ENCODE assay signal across 15 cellular contexts in the genomic region with DNA sequence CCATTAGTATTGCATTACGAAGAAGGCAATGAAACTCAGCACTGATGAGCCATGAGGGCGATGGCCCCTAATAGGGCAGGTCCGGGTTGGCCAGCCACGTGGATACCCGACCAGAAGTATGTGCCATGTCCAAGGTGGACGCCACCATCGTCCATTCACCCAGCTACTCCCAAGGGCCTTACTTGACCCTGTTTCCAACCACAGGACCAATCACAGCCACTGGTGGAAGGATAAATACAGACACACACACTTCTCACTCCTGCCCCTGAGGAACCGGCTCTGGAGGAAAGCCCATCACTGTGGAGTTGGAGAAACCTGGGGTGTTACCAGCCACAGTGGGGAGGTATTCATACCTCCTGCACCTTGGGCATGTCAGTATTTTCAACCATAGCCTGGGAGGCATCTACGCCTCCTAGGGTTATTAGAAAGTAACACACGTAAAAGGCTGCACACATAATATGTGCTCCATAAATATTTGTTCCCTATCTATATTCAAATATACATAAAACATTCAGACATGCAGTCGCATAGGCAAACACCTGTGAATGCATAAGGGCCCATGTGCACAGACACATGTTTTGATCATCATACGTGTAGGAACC. TPM values are rescaled to one million over a fixed set of nuclear protein-coding genes. Genes with fewer than 3 reads are reported as not detected.
A peak's percentile ranks its signal among the peaks of the same experiment; 100 is the strongest.
DNase-seq lines count a peak whose midpoint lies in the region; ATAC-seq, FAIRE-seq and TF ChIP-seq lines count a peak whose summit lies in the region.
"Had no signal": no experiment of that assay in that cellular context is flagged by ENCODE, and none has a peak within 500 bp of the region (broad histone marks: within the 10 kb centered on the region; RNA-seq: fewer than 3 reads in every experiment).

No MANE protein-coding gene starts in this region.

- H3K4me1 ChIP-seq in A549 (peaks cover 91% of the 10 kb centered on the region), GM23338 (ENCODE audit: insufficient read depth) (peaks cover 26% of the 10 kb centered on the region; the same call in 1 of the 2 replicates), foreskin keratinocyte (peaks cover 46% of the 10 kb centered on the region), heart right ventricle (peaks cover 3 to 53% (median 28%) of the 10 kb centered on the region in 9 donors), neural progenitor cell (peaks cover 9% of the 10 kb centered on the region), HepG2 (ENCODE audit: insufficient read depth, low read length) (peaks cover 29% of the 10 kb centered on the region)
- H3K4me1 ChIP-seq: BE2C had no signal

- peak overlapping the region; percentile 91 for H3K4me2 ChIP-seq in A549
- peak overlapping the region; percentile 38; the same call in 1 of the 2 replicates for H3K4me2 ChIP-seq in GM23338
- H3K4me2 ChIP-seq in neural progenitor cell, result no peak overlapping the region
- H3K4me2 ChIP-seq in HepG2 (ENCODE audit: low read depth, low read length), result no peak overlapping the region

- POLR2A ChIA-PET in A549 (lab: Yijun Ruan, JAX) (no interaction called here), HepG2 (lab: Yijun Ruan, JAX) (no interaction called here)

- no peak overlapping the region for H3K27ac Mint-ChIP-seq in GM23338
- H3K27ac Mint-ChIP-seq in T-helper 17 cell, result peak overlapping the region; percentile 37
- H3K27ac Mint-ChIP-seq in neural progenitor cell, result no peak overlapping the region

- no peaks in the 10 kb centered on the region for H4K20me1 ChIP-seq in GM23338 (replicated peaks; ENCODE audit: insufficient read depth)
- no peaks in the 10 kb centered on the region for H4K20me1 ChIP-seq in neural progenitor cell (ENCODE audit: low read depth)
- H4K20me1 ChIP-seq in HepG2 (ENCODE audit: insufficient read depth, low read length), result no peaks in the 10 kb centered on the region

- peak; percentile 20; the same call in 1 of the 3 replicates for TF ChIP-seq CTCF in A549 (IDR thresholded peaks at IDR 0.05)
- TF ChIP-seq CTCF in GM23338 (conservative IDR thresholded peaks at IDR 0.05; ENCODE audit: low read depth in 2 of 2), result no peak
- TF ChIP-seq CTCF in foreskin keratinocyte (conservative IDR thresholded peaks at IDR 0.05), result peak; percentile 51
- no peak for TF ChIP-seq CTCF in heart right ventricle (IDR thresholded peaks at IDR 0.05)
- no peak for TF ChIP-seq CTCF in neural progenitor cell (IDR thresholded peaks at IDR 0.05)
- TF ChIP-seq CTCF in HepG2 (CRISPR knock-in tag; IDR thresholded peaks at IDR 0.05), result no peak

- H3K27me3 ChIP-seq in GM23338 (ENCODE audit: insufficient read depth) (no peaks in the 10 kb centered on the region), foreskin keratinocyte (no peaks in the 10 kb centered on the region), heart right ventricle (peaks cover 0 to 21% (median 0%) of the 10 kb centered on the region in 7 donors), neural progenitor cell (peaks cover 20% of the 10 kb centered on the region), HepG2 (ENCODE audit: control insufficient read depth in 1 of 2, insufficient read depth in 2 of 2, low read length in 2 of 2) (peaks cover 8 to 49% of the 10 kb centered on the region in 2 experiments; a peak in 4 of 5 replicates)
- H3K27me3 ChIP-seq: gastrocnemius medialis, tibial artery had no signal

- no peak overlapping the region; the same call in 1 of the 2 replicates for H2AFZ ChIP-seq in GM23338
- no peak overlapping the region for H2AFZ ChIP-seq in neural progenitor cell (replicated peaks)
- H2AFZ ChIP-seq in HepG2 (ENCODE audit: low read length), result no peak overlapping the region

- 61% methylated on average over 12 of the region's 12 CpGs for WGBS in A549 (ENCODE audit: missing lambda C conversion rate)
- WGBS in heart right ventricle, 2 donors, result 94 to 96% methylated on average over 12 of the region's 12 CpGs
- WGBS in HepG2 (ENCODE audit: low lambda C conversion rate), result 51% methylated on average over 12 of the region's 12 CpGs

- H3K9me3 ChIP-seq in A549 (no peaks in the 10 kb centered on the region), T-helper 17 cell (ENCODE audit: control insufficient read depth, low read length, poor library complexity, severe bottlenecking) (no peaks in the 10 kb centered on the region), heart right ventricle (no peaks in the 10 kb centered on the region), neural progenitor cell (ENCODE audit: low read depth) (no peaks in the 10 kb centered on the region), HepG2 (ENCODE audit: low read length) (no peaks in the 10 kb centered on the region)
- H3K9me3 ChIP-seq: BE2C, gastrocnemius medialis, tibial artery had no signal

- no peaks in the 10 kb centered on the region for H3K9me3 Mint-ChIP-seq in GM23338
- H3K9me3 Mint-ChIP-seq in neural progenitor cell, result no peaks in the 10 kb centered on the region

- H3K4me1 Mint-ChIP-seq in GM23338 (peaks cover 52% of the 10 kb centered on the region), T-helper 17 cell (peaks cover 20% of the 10 kb centered on the region), neural progenitor cell (peaks cover 48% of the 10 kb centered on the region)

- no peak overlapping the region for H3K9ac ChIP-seq in neural progenitor cell
- no peak overlapping the region for H3K9ac ChIP-seq in HepG2 (ENCODE audit: insufficient read depth, low read depth, low read length)

- in situ Hi-C loops in HepG2 (cut with HindIII; ENCODE audit: extremely low pct_ligation_motif_present, low pct_unique_long_range_greater_than_20kb), result no loop called here

- intact Hi-C loops in heart right ventricle (cut with DNase I) (no loop called here), HepG2 (cut with micrococcal nuclease; ENCODE audit: unreplicated experiment) (no loop called here)

- H3F3A ChIP-seq in GM23338 (replicated peaks; ENCODE audit: low read depth) (peaks cover 18% of the 10 kb centered on the region), neural progenitor cell (ENCODE audit: low read depth) (peaks cover 11% of the 10 kb centered on the region)

- peak overlapping the region; percentile 92 to 97 for H3K27ac ChIP-seq in A549
- no peak overlapping the region for H3K27ac ChIP-seq in GM23338 (ENCODE audit: low read depth)
- no peak overlapping the region for H3K27ac ChIP-seq in foreskin keratinocyte
- no peak overlapping the region for H3K27ac ChIP-seq in heart right ventricle
- H3K27ac ChIP-seq in neural progenitor cell, result no peak overlapping the region
- H3K27ac ChIP-seq in HepG2 (ENCODE audit: extremely low read length, insufficient read depth, low read length), result no peak overlapping the region
- H3K27ac ChIP-seq: gastrocnemius medialis, tibial artery had no signal

- H3K36me3 ChIP-seq in GM23338 (ENCODE audit: insufficient read depth), result no peaks in the 10 kb centered on the region
- no peaks in the 10 kb centered on the region for H3K36me3 ChIP-seq in heart right ventricle
- H3K36me3 ChIP-seq in neural progenitor cell, result no peaks in the 10 kb centered on the region
- H3K36me3 ChIP-seq in HepG2 (replicated peaks in 1 of 2; ENCODE audit: control insufficient read depth in 1 of 2, insufficient read depth in 2 of 2, low read length in 2 of 2), result no peaks in the 10 kb centered on the region
- H3K36me3 ChIP-seq: BE2C, gastrocnemius medialis, tibial artery had no signal

- CTCF ChIA-PET in A549 (lab: Yijun Ruan, JAX), result interaction anchor here (1.4 to 22.1 kb wide), 3 partner anchors 23 to 45 kb away, joined by 6 to 285 read pairs (median 8); partner anchors contain the start of gene PDK2
- CTCF ChIA-PET in HepG2 (lab: Yijun Ruan, JAX; ENCODE audit: low intra/inter-chr PET ratio, low total read pairs), result no interaction called here

- DNase-seq in A549 (ENCODE audit: low read depth in 1 of 2, low spot score in 1 of 2), result no peak
- DNase-seq in GM23338 (ENCODE audit: low spot score), result no peak
- no peak for DNase-seq in T-helper 17 cell
- no peak for DNase-seq in foreskin keratinocyte
- DNase-seq in heart right ventricle, result no peak
- DNase-seq in neural progenitor cell (ENCODE audit: low spot score), result no peak
- DNase-seq in HepG2 (ENCODE audit: low spot score), result no peak
- DNase-seq: BE2C; effector CD8-positive, alpha-beta T cell; gastrocnemius medialis; midbrain; NCI-H1417 treated with DMSO at 0.1 percent for 48 hours; tibial artery had no signal

- no peaks in the 10 kb centered on the region for H3K36me3 Mint-ChIP-seq in GM23338 (ENCODE audit: low read depth)
- no peaks in the 10 kb centered on the region for H3K36me3 Mint-ChIP-seq in T-helper 17 cell (ENCODE audit: low read depth)
- H3K36me3 Mint-ChIP-seq in neural progenitor cell, result no peaks in the 10 kb centered on the region
- H3K36me3 Mint-ChIP-seq: brain had no signal

- H3K4me3 Mint-ChIP-seq in GM23338 (no peak overlapping the region), T-helper 17 cell (no peak overlapping the region), neural progenitor cell (no peak overlapping the region)
- H3K4me3 Mint-ChIP-seq: brain had no signal

- TF ChIP-seq POLR2A in A549 (IDR thresholded peaks at IDR 0.05; ENCODE audit: low read length) (no peak), HepG2 (IDR thresholded peaks at IDR 0.05; ENCODE audit: insufficient read depth in 1 of 2, low read depth in 2 of 2, low read length in 2 of 2) (no peak)

- FAIRE-seq in A549 (lab: Jason Lieb, UNC) (peak; percentile 80), HepG2 (lab: Jason Lieb, UNC) (no peak)

- no peak overlapping the region for H3K4me3 ChIP-seq in A549
- H3K4me3 ChIP-seq in GM23338, result no peak overlapping the region
- H3K4me3 ChIP-seq in heart right ventricle, result no peak overlapping the region
- H3K4me3 ChIP-seq in neural progenitor cell, result no peak overlapping the region
- no peak overlapping the region for H3K4me3 ChIP-seq in HepG2 (replicated peaks in 1 of 3; ENCODE audit: insufficient read depth in 1 of 3, low read depth in 2 of 3, low read length in 3 of 3)
- H3K4me3 ChIP-seq: gastrocnemius medialis, tibial artery had no signal

- H3K79me2 ChIP-seq in GM23338 (replicated peaks; ENCODE audit: insufficient read depth) (no peaks in the 10 kb centered on the region), neural progenitor cell (ENCODE audit: low read depth) (no peaks in the 10 kb centered on the region), HepG2 (ENCODE audit: insufficient read depth, low read length) (no peaks in the 10 kb centered on the region)

- ATAC-seq in A549 (peak; percentile 7 to 14; a peak in 4 of 6 replicates), GM23338 (no peak), T-helper 17 cell (no peak), foreskin keratinocyte (peak; percentile 4), heart right ventricle (no peak), HepG2 (no peak), GM19023 (IDR thresholded peaks at IDR 0.05; ENCODE audit: unreplicated experiment) (no peak)
- ATAC-seq: gastrocnemius medialis had no signal

- H3K27me3 Mint-ChIP-seq in GM23338 (ENCODE audit: insufficient read depth, low read depth, poor library complexity), result peaks cover 33% of the 10 kb centered on the region
- H3K27me3 Mint-ChIP-seq in T-helper 17 cell, result peaks cover 27% of the 10 kb centered on the region
- peaks cover 23% of the 10 kb centered on the region for H3K27me3 Mint-ChIP-seq in neural progenitor cell (ENCODE audit: insufficient read depth, low read depth)

- 0 out of 5 replicates have a peak, but pooled peaks of 1 of the 2 experiments have one; percentile 8 for TF ChIP-seq RAD21 in A549 (conservative IDR thresholded peaks at IDR 0.05 in 1 of 2, IDR thresholded peaks at IDR 0.05 in 1 of 2)
- no peak for TF ChIP-seq RAD21 in HepG2 (CRISPR knock-in tag; IDR thresholded peaks at IDR 0.05)

- BruUV-seq in HepG2 (replicated peaks; lab: Mats Ljungman, UMichigan), result no TSS peak

- H3K9me2 ChIP-seq in GM23338 (ENCODE audit: insufficient read depth), result no peaks in the 10 kb centered on the region

- TF ChIP-seq EP300 in A549 (IDR thresholded peaks at IDR 0.05), result no peak
- TF ChIP-seq EP300 in HepG2 (IDR thresholded peaks at IDR 0.05; ENCODE audit: low read depth in 2 of 2, low read length in 2 of 2), result no peak
- no peak for TF ChIP-seq EP300 in HepG2 (CRISPR knock-in tag; IDR thresholded peaks at IDR 0.05; ENCODE audit: borderline replicate concordance)

RNA-seq across cellular contexts. Expression of gene ITGA3, which starts 5.4 kb away (rescaled TPM):
- polyA plus RNA-seq in A549 (2011; rRNA removed) (141 and 181 TPM in 2 replicates), A549 (2017; fragmentation: RNase III; extraction: RNeasy Plus Mini Kit Qiagen cat#74134 plus additional on column Dnase treatment) (248 to 268 TPM (median 256 TPM) in 3 replicates), GM23338 (2016; fragmentation: Nextera tagmentation; extraction: Ambion mirVana) (9.6 and 11.0 TPM in 2 replicates), foreskin keratinocyte (633 and 656 TPM in 2 replicates), heart right ventricle (10 to 100 TPM; 26.1 to 39.9 TPM), HepG2 (2011; rRNA removed) (0.48 and 0.59 TPM in 2 replicates)
- 182 and 240 TPM in 2 replicates for polyA plus RNA-seq in A549 (2012; cell fraction: cytosol; rRNA removed)
- polyA plus RNA-seq in A549 (2012; cell fraction: nucleus; rRNA removed), result 975 and 1,352 TPM in 2 replicates
- polyA minus RNA-seq in A549 (2011; rRNA and poly(A)+ RNA removed), result 337 and 368 TPM in 2 replicates
- total RNA-seq in GM23338 (2014; rRNA removed; shearing (Covaris generic)), result 23.2 and 28.3 TPM in 2 replicates
- total RNA-seq in T-helper 17 cell (10 to 100 TPM in 1 of 2 donors, 1 to 10 TPM in 1; 8.0 to 10.6 TPM), foreskin keratinocyte (1,046 and 1,112 TPM in 2 replicates), heart right ventricle (10 to 100 TPM; 12.5 to 44.2 (median 22.5) TPM), neural progenitor cell (ENCODE audit: low replicate concordance) (7.7 and 11.9 TPM in 2 replicates), HepG2 (2016; rRNA removed; fragmentation: Illumina TruSeq; extraction: Trizol) (0.69 and 0.77 TPM in 2 replicates)
- total RNA-seq in HepG2 (2016; cell fraction: cytosol; rRNA removed; fragmentation: Illumina TruSeq; extraction: Trizol; ENCODE audit: low read depth), result 1.5 and 1.9 TPM in 2 replicates
- total RNA-seq in HepG2 (2016; cell fraction: insoluble cytoplasmic fraction; rRNA removed; fragmentation: Illumina TruSeq; extraction: Trizol), result 0.48 and 1.1 TPM in 2 replicates
- total RNA-seq in HepG2 (2016; cell fraction: membrane; rRNA removed; fragmentation: Illumina TruSeq; extraction: Trizol), result 0.28 and 0.62 TPM in 2 replicates
- total RNA-seq in HepG2 (2016; cell fraction: nucleus; rRNA removed; fragmentation: Illumina TruSeq; extraction: Trizol), result 1.3 and 1.8 TPM in 2 replicates
- polyA plus RNA-seq in HepG2 (2011; cell fraction: cytosol; rRNA removed), result 0.33 and 0.78 TPM in 2 replicates
- 2.6 and 3.3 TPM in 2 replicates for polyA plus RNA-seq in HepG2 (2011; cell fraction: nucleus; rRNA removed)
- 0.27 and 0.32 TPM in 2 replicates for polyA plus RNA-seq in HepG2 (2012)
- polyA plus RNA-seq in HepG2 (2016; cell fraction: cytosol; fragmentation: Illumina TruSeq; extraction: Trizol; ENCODE audit: low read depth), result 0.51 and 0.57 TPM in 2 replicates
- 0.52 and 0.82 TPM in 2 replicates for polyA plus RNA-seq in HepG2 (2016; cell fraction: insoluble cytoplasmic fraction; fragmentation: Illumina TruSeq; extraction: Trizol; ENCODE audit: low read depth)
- 0.30 and 0.48 TPM in 2 replicates for polyA plus RNA-seq in HepG2 (2016; cell fraction: membrane; fragmentation: Illumina TruSeq; extraction: Trizol; ENCODE audit: low read depth)
- polyA plus RNA-seq in HepG2 (2016; cell fraction: nucleus; fragmentation: Illumina TruSeq; extraction: Trizol; ENCODE audit: insufficient read depth, low read depth), result 1.3 and 2.2 TPM in 2 replicates
- 1.4 and 198 TPM in 2 replicates for polyA minus RNA-seq in HepG2 (2011; rRNA and poly(A)+ RNA removed; ENCODE audit: low replicate concordance)
- 2.9 and 6.2 TPM in 2 replicates for polyA minus RNA-seq in HepG2 (2011; cell fraction: cytosol; rRNA and poly(A)+ RNA removed)
- 1.1 and 2.8 TPM in 2 replicates for polyA minus RNA-seq in HepG2 (2011; cell fraction: nucleus; rRNA and poly(A)+ RNA removed)

RNA-seq across cellular contexts. Expression of gene PDK2, which starts 44.6 kb away (rescaled TPM):
- polyA plus RNA-seq in A549 (2011; rRNA removed) (28.5 and 34.4 TPM in 2 replicates), A549 (2017; fragmentation: RNase III; extraction: RNeasy Plus Mini Kit Qiagen cat#74134 plus additional on column Dnase treatment) (14.1 to 19.8 TPM (median 15.2 TPM) in 3 replicates), GM23338 (2016; fragmentation: Nextera tagmentation; extraction: Ambion mirVana) (12.0 and 13.2 TPM in 2 replicates), foreskin keratinocyte (6.9 and 7.5 TPM in 2 replicates), heart right ventricle (100 to 1,000 TPM in 1 of 2 donors, 10 to 100 TPM in 1; 88.1 to 129 TPM), HepG2 (2011; rRNA removed) (59.7 and 66.6 TPM in 2 replicates)
- polyA plus RNA-seq in A549 (2012; cell fraction: cytosol; rRNA removed), result 59.2 and 79.0 TPM in 2 replicates
- polyA plus RNA-seq in A549 (2012; cell fraction: nucleus; rRNA removed), result 67.5 and 95.4 TPM in 2 replicates
- polyA minus RNA-seq in A549 (2011; rRNA and poly(A)+ RNA removed), result 65.2 and 71.3 TPM in 2 replicates
- total RNA-seq in GM23338 (2014; rRNA removed; shearing (Covaris generic)), result 11.4 and 15.9 TPM in 2 replicates
- total RNA-seq in T-helper 17 cell (10 to 100 TPM; 19.9 to 20.9 TPM), foreskin keratinocyte (7.3 and 7.5 TPM in 2 replicates), heart right ventricle (100 to 1,000 TPM; 161 to 337 (median 231) TPM), neural progenitor cell (ENCODE audit: low replicate concordance) (12.6 and 17.3 TPM in 2 replicates), HepG2 (2016; rRNA removed; fragmentation: Illumina TruSeq; extraction: Trizol) (18.5 and 19.2 TPM in 2 replicates)
- total RNA-seq in HepG2 (2016; cell fraction: cytosol; rRNA removed; fragmentation: Illumina TruSeq; extraction: Trizol; ENCODE audit: low read depth), result 6.4 and 13.9 TPM in 2 replicates
- 16.2 and 19.8 TPM in 2 replicates for total RNA-seq in HepG2 (2016; cell fraction: insoluble cytoplasmic fraction; rRNA removed; fragmentation: Illumina TruSeq; extraction: Trizol)
- total RNA-seq in HepG2 (2016; cell fraction: membrane; rRNA removed; fragmentation: Illumina TruSeq; extraction: Trizol), result 10.9 and 11.9 TPM in 2 replicates
- 10.9 and 12.5 TPM in 2 replicates for total RNA-seq in HepG2 (2016; cell fraction: nucleus; rRNA removed; fragmentation: Illumina TruSeq; extraction: Trizol)
- polyA plus RNA-seq in HepG2 (2011; cell fraction: cytosol; rRNA removed), result 33.2 and 46.3 TPM in 2 replicates
- polyA plus RNA-seq in HepG2 (2011; cell fraction: nucleus; rRNA removed), result 86.5 and 102 TPM in 2 replicates
- polyA plus RNA-seq in HepG2 (2012), result 17.2 and 27.4 TPM in 2 replicates
- 9.3 and 10.8 TPM in 2 replicates for polyA plus RNA-seq in HepG2 (2016; cell fraction: cytosol; fragmentation: Illumina TruSeq; extraction: Trizol; ENCODE audit: low read depth)
- 22.3 and 32.8 TPM in 2 replicates for polyA plus RNA-seq in HepG2 (2016; cell fraction: insoluble cytoplasmic fraction; fragmentation: Illumina TruSeq; extraction: Trizol; ENCODE audit: low read depth)
- 12.0 and 14.3 TPM in 2 replicates for polyA plus RNA-seq in HepG2 (2016; cell fraction: membrane; fragmentation: Illumina TruSeq; extraction: Trizol; ENCODE audit: low read depth)
- polyA plus RNA-seq in HepG2 (2016; cell fraction: nucleus; fragmentation: Illumina TruSeq; extraction: Trizol; ENCODE audit: insufficient read depth, low read depth), result 21.9 and 24.6 TPM in 2 replicates
- polyA minus RNA-seq in HepG2 (2011; rRNA and poly(A)+ RNA removed; ENCODE audit: low replicate concordance), result 111 and 113 TPM in 2 replicates
- polyA minus RNA-seq in HepG2 (2011; cell fraction: cytosol; rRNA and poly(A)+ RNA removed), result 22.7 and 28.5 TPM in 2 replicates
- 44.5 and 48.7 TPM in 2 replicates for polyA minus RNA-seq in HepG2 (2011; cell fraction: nucleus; rRNA and poly(A)+ RNA removed)

RNA-seq across cellular contexts. Expression of gene DLX3, which starts 55.5 kb away (rescaled TPM):
- 0.04 TPM in 1 of 2 replicates, not detected in the other for polyA plus RNA-seq in A549 (2011; rRNA removed)
- 0.08 and 0.12 TPM in 2 replicates for polyA plus RNA-seq in A549 (2012; cell fraction: cytosol; rRNA removed)
- polyA plus RNA-seq in A549 (2012; cell fraction: nucleus; rRNA removed), result 0.04 and 0.13 TPM in 2 replicates
- 0.04 to 0.24 TPM (median 0.17 TPM) in 3 replicates for polyA plus RNA-seq in A549 (2017; fragmentation: RNase III; extraction: RNeasy Plus Mini Kit Qiagen cat#74134 plus additional on column Dnase treatment)
- polyA minus RNA-seq in A549 (2011; rRNA and poly(A)+ RNA removed), result not detected in 2 replicates
- 0.14 TPM in 1 of 2 replicates, not detected in the other for total RNA-seq in GM23338 (2014; rRNA removed; shearing (Covaris generic))
- 0.19 and 0.27 TPM in 2 replicates for polyA plus RNA-seq in GM23338 (2016; fragmentation: Nextera tagmentation; extraction: Ambion mirVana)
- not detected for total RNA-seq in T-helper 17 cell
- 1.2 and 1.3 TPM in 2 replicates for total RNA-seq in foreskin keratinocyte
- polyA plus RNA-seq in foreskin keratinocyte, result 1.7 and 1.9 TPM in 2 replicates
- total RNA-seq in heart right ventricle, result under 1 TPM in 2 of 10 donors, not detected in 8; 0.11 to 0.23 TPM
- under 1 TPM in 1 of 2 donors, not detected in 1; 0.03 TPM for polyA plus RNA-seq in heart right ventricle
- total RNA-seq in neural progenitor cell (ENCODE audit: low replicate concordance), result 0.04 and 0.87 TPM in 2 replicates
- not detected in 2 replicates for total RNA-seq in HepG2 (2016; rRNA removed; fragmentation: Illumina TruSeq; extraction: Trizol)
- not detected in 2 replicates for total RNA-seq in HepG2 (2016; cell fraction: cytosol; rRNA removed; fragmentation: Illumina TruSeq; extraction: Trizol; ENCODE audit: low read depth)
- total RNA-seq in HepG2 (2016; cell fraction: insoluble cytoplasmic fraction; rRNA removed; fragmentation: Illumina TruSeq; extraction: Trizol), result not detected in 2 replicates
- total RNA-seq in HepG2 (2016; cell fraction: membrane; rRNA removed; fragmentation: Illumina TruSeq; extraction: Trizol), result not detected in 2 replicates
- total RNA-seq in HepG2 (2016; cell fraction: nucleus; rRNA removed; fragmentation: Illumina TruSeq; extraction: Trizol), result not detected in 2 replicates
- polyA plus RNA-seq in HepG2 (2011; rRNA removed), result 0.03 and 0.05 TPM in 2 replicates
- not detected in 2 replicates for polyA plus RNA-seq in HepG2 (2011; cell fraction: cytosol; rRNA removed)
- 0.05 and 0.23 TPM in 2 replicates for polyA plus RNA-seq in HepG2 (2011; cell fraction: nucleus; rRNA removed)
- polyA plus RNA-seq in HepG2 (2012), result not detected in 2 replicates
- not detected in 2 replicates for polyA plus RNA-seq in HepG2 (2016; cell fraction: cytosol; fragmentation: Illumina TruSeq; extraction: Trizol; ENCODE audit: low read depth)
- polyA plus RNA-seq in HepG2 (2016; cell fraction: insoluble cytoplasmic fraction; fragmentation: Illumina TruSeq; extraction: Trizol; ENCODE audit: low read depth), result 0.09 TPM in 1 of 2 replicates, not detected in the other
- polyA plus RNA-seq in HepG2 (2016; cell fraction: membrane; fragmentation: Illumina TruSeq; extraction: Trizol; ENCODE audit: low read depth), result not detected in 2 replicates
- polyA plus RNA-seq in HepG2 (2016; cell fraction: nucleus; fragmentation: Illumina TruSeq; extraction: Trizol; ENCODE audit: insufficient read depth, low read depth), result not detected in 2 replicates
- polyA minus RNA-seq in HepG2 (2011; rRNA and poly(A)+ RNA removed; ENCODE audit: low replicate concordance), result 0.65 TPM in 1 of 2 replicates, not detected in the other
- polyA minus RNA-seq in HepG2 (2011; cell fraction: cytosol; rRNA and poly(A)+ RNA removed), result not detected in 2 replicates
- not detected in 2 replicates for polyA minus RNA-seq in HepG2 (2011; cell fraction: nucleus; rRNA and poly(A)+ RNA removed)
- total RNA-seq: gastrocnemius medialis had no signal

Comparison
In these comparisons a context has a peak if more than half of its experiments do, and no peak if none do; other contexts are left out.
1. ATAC-seq: peak in A549 (2 of 2) and foreskin keratinocyte (single experiment); none in GM23338 (single experiment), T-helper 17 cell (single experiment), heart right ventricle (0 of 8), HepG2 (single experiment) and GM19023 (single experiment).
2. H3K27ac ChIP-seq: peak in A549 (2 of 2); none in GM23338 (single experiment), foreskin keratinocyte (single experiment), heart right ventricle (0 of 10), neural progenitor cell (single experiment) and HepG2 (single experiment).
3. H3K4me2 ChIP-seq: peak in A549 (single experiment) and GM23338 (single experiment); none in neural progenitor cell (single experiment) and HepG2 (single experiment).
4. CTCF ChIP-seq: peak in A549 (single experiment) and foreskin keratinocyte (single experiment); none in GM23338 (0 of 2), heart right ventricle (0 of 9), neural progenitor cell (single experiment) and HepG2 (single experiment).
5. RNA of gene ITGA3, which starts 5.4 kb away (total RNA-seq): 1,046 to 1,112 TPM in foreskin keratinocyte; 23.2 to 28.3 TPM in GM23338, 12.5 to 44.2 TPM in heart right ventricle, 8.0 to 10.6 TPM in T-helper 17 cell, 7.7 to 11.9 TPM in neural progenitor cell and 0.28 to 1.9 TPM in HepG2; every median in the first group is over 10 times any median in the second.
6. Of the 38 proteins assayed by ChIP-seq in both HepG2 and A549: peak only in HepG2: none; only in A549: CTCF; in both: none; in neither: 36; mixed calls (peak in some experiments, not most) for 1.